ENCODE assay signal across 7 cellular contexts in genomic region chr11:64809781-64810241, GRCh38. TPM values are rescaled to one million over a fixed set of nuclear protein-coding genes. Genes with fewer than 3 reads are reported as not detected.
DNase-seq lines count a peak whose midpoint lies in the region; TF ChIP-seq lines count a peak whose summit lies in the region.

No MANE protein-coding gene starts in this region.

- H3K4me1 ChIP-seq in MM.1S (ENCODE audit: low read length) (peaks cover 6% of the 10 kb centered on the region), iPS-18a (ENCODE audit: control insufficient read depth, low read depth, low read length) (peaks cover 5% of the 10 kb centered on the region), smooth muscle cell (ENCODE audit: low read depth) (peaks cover 6% of the 10 kb centered on the region)

- TF ChIP-seq CTCF in GM12865 (IDR thresholded peaks at IDR 0.05; ENCODE audit: insufficient read depth, low read depth, low read length, missing control alignments) (no peak), MM.1S (IDR thresholded peaks at IDR 0.05; ENCODE audit: low read length) (no peak), astrocyte of the cerebellum (IDR thresholded peaks at IDR 0.05; ENCODE audit: low read depth, low read length, missing control alignments) (no peak), smooth muscle cell (IDR thresholded peaks at IDR 0.05; ENCODE audit: borderline replicate concordance, insufficient read depth, poor library complexity, severe bottlenecking) (no peak)

- in situ Hi-C loops in astrocyte of the cerebellum (cut with HindIII; ENCODE audit: low sequenced_read_pairs): no loop called here

- H3F3A ChIP-seq in MM.1S (ENCODE audit: insufficient read depth, low read length) (0 out of 2 replicates have a peak, but pooled peaks cover 3% of the 10 kb centered on the region), smooth muscle cell (ENCODE audit: low read depth) (no peaks in the 10 kb centered on the region)

- no peaks in the 10 kb centered on the region for H4K20me1 ChIP-seq in MM.1S (ENCODE audit: insufficient read depth, low read length)
- H4K20me1 ChIP-seq in smooth muscle cell (ENCODE audit: low read depth): peaks cover 3% of the 10 kb centered on the region

- H3K9ac ChIP-seq in MM.1S (ENCODE audit: low read length) (peak overlapping the region; percentile 70), iPS-18a (ENCODE audit: low read length) (peak overlapping the region; percentile 59), smooth muscle cell (ENCODE audit: low read depth) (peak overlapping the region; percentile 31)

- H3K79me2 ChIP-seq in MM.1S (ENCODE audit: low read length) (peaks cover 5% of the 10 kb centered on the region), smooth muscle cell (ENCODE audit: low read depth) (no peaks in the 10 kb centered on the region)

- H3K36me3 ChIP-seq in MM.1S (replicated peaks; ENCODE audit: insufficient read depth, low read length) (no peaks in the 10 kb centered on the region), iPS-18a (ENCODE audit: control insufficient read depth, low read depth, low read length) (peaks cover 5% of the 10 kb centered on the region), smooth muscle cell (ENCODE audit: low read depth) (no peaks in the 10 kb centered on the region)

- H3K4me3 ChIP-seq in GM12865 (ENCODE audit: low read depth, low read length): peak overlapping the region; percentile 87
- H3K4me3 ChIP-seq in MM.1S (ENCODE audit: low read length): peak overlapping the region; percentile 74
- H3K4me3 ChIP-seq in astrocyte of the cerebellum (ENCODE audit: low read depth, low read length): peak overlapping the region; percentile 89
- H3K4me3 ChIP-seq in iPS-18a (ENCODE audit: low read length): peak overlapping the region; percentile 89
- peak overlapping the region; percentile 85 for H3K4me3 ChIP-seq in smooth muscle cell

- no peak overlapping the region for H3K27ac ChIP-seq in MM.1S (ENCODE audit: low read length)
- no peak overlapping the region for H3K27ac ChIP-seq in iPS-18a (ENCODE audit: low read length)
- no peak overlapping the region for H3K27ac ChIP-seq in smooth muscle cell (ENCODE audit: low read depth)

- DNase-seq in GM12865 (ENCODE audit: low read depth): peak; percentile 31
- DNase-seq in MM.1S: peak; percentile 12
- DNase-seq in astrocyte of the cerebellum (ENCODE audit: low read depth): no peak
- no peak for DNase-seq in smooth muscle cell (lab: John Stamatoyannopoulos, UW; ENCODE audit: unreplicated experiment)
- DNase-seq in SKM-1 treated with dmso at 0.1 percent for 144 hours (lab: John Stamatoyannopoulos, UW; ENCODE audit: unreplicated experiment): no peak
- no peak for DNase-seq in OCI-M1 (lab: John Stamatoyannopoulos, UW)

- peak overlapping the region; percentile 83 for H3K4me2 ChIP-seq in MM.1S (ENCODE audit: low read depth, low read length)
- H3K4me2 ChIP-seq in smooth muscle cell: peak overlapping the region; percentile 94

- H3K27me3 ChIP-seq in MM.1S (replicated peaks; ENCODE audit: insufficient read depth, low read length): no peaks in the 10 kb centered on the region
- H3K27me3 ChIP-seq in iPS-18a (ENCODE audit: control insufficient read depth, insufficient read depth, low read length): no peaks in the 10 kb centered on the region
- no peaks in the 10 kb centered on the region for H3K27me3 ChIP-seq in smooth muscle cell (ENCODE audit: low read depth)

- 3% methylated on average over 36 of the region's 44 CpGs for WGBS in smooth muscle cell (ENCODE audit: low lambda C conversion rate)

- H3K9me3 ChIP-seq in MM.1S (replicated peaks; ENCODE audit: insufficient read depth, low read length) (no peaks in the 10 kb centered on the region), iPS-18a (ENCODE audit: control insufficient read depth, low read depth, low read length) (no peaks in the 10 kb centered on the region), smooth muscle cell (replicated peaks; ENCODE audit: low read depth) (no peaks in the 10 kb centered on the region)

- H3K9me2 ChIP-seq in MM.1S (replicated peaks; ENCODE audit: insufficient read depth, low read length): no peaks in the 10 kb centered on the region

- H2AFZ ChIP-seq in MM.1S (ENCODE audit: low read length): peak overlapping the region; percentile 96
- peak overlapping the region; percentile 86 for H2AFZ ChIP-seq in smooth muscle cell (ENCODE audit: low read depth)

RNA-seq across cellular contexts. Expression of gene MEN1, which starts 0.5 kb away (rescaled TPM):
- total RNA-seq in smooth muscle cell: 10.5 and 11.6 TPM in 2 replicates
- polyA plus RNA-seq in smooth muscle cell: 35.4 and 37.3 TPM in 2 replicates

RNA-seq across cellular contexts. Expression of gene MAP4K2, which starts 6.8 kb away (rescaled TPM):
- total RNA-seq in smooth muscle cell: 25.9 and 28.9 TPM in 2 replicates
- 20.0 and 23.6 TPM in 2 replicates for polyA plus RNA-seq in smooth muscle cell

RNA-seq across cellular contexts. Expression of gene SF1, which starts 31.5 kb away (rescaled TPM):
- 78.8 and 115 TPM in 2 replicates for total RNA-seq in smooth muscle cell
- 84.2 and 101 TPM in 2 replicates for polyA plus RNA-seq in smooth muscle cell

RNA-seq across cellular contexts. Expression of gene CDC42BPG, which starts 34.6 kb away (rescaled TPM):
- total RNA-seq in smooth muscle cell: 3.0 and 4.7 TPM in 2 replicates
- 1.7 and 5.9 TPM in 2 replicates for polyA plus RNA-seq in smooth muscle cell

RNA-seq across cellular contexts. Expression of gene PYGM, which starts 50.0 kb away (rescaled TPM):
- total RNA-seq in smooth muscle cell: 0.58 and 2.2 TPM in 2 replicates
- 1.1 and 2.0 TPM in 2 replicates for polyA plus RNA-seq in smooth muscle cell

Comparison
In these comparisons a context has a peak if more than half of its experiments do, and no peak if none do; other contexts are left out.
1. DNase-seq: peak in GM12865 (single experiment) and MM.1S (single experiment); none in astrocyte of the cerebellum (single experiment), smooth muscle cell (single experiment), SKM-1 treated with dmso at 0.1 percent for 144 hours (single experiment) and OCI-M1 (single experiment).
2. Peak in every context shown above with its lines, with median percentiles within 50 percentile points of each other: H3K4me3 ChIP-seq and H3K9ac ChIP-seq.